8 cellular contexts compared by ENCODE assay signal in genomic region chr2:10832228-10832936, GRCh38. TPM values are rescaled to one million over a fixed set of nuclear protein-coding genes. Genes with fewer than 3 reads are reported as not detected.
DNase-seq lines count a peak whose midpoint lies in the region; ATAC-seq and TF ChIP-seq lines count a peak whose summit lies in the region.

No MANE protein-coding gene starts in this region.

- DNase-seq in GM19240 (ENCODE audit: insufficient read length, low spot score) (peak; percentile 53), NCI-H510A treated with DMSO at 0.1 percent for 48 hours (lab: John Stamatoyannopoulos, UW) (peak; percentile 94), coronary artery (ENCODE audit: low spot score) (no peak), right lobe of liver (peak; percentile 83 to 86 (median 85))
- peak; percentile 86 for DNase-seq in activated CD4-positive, alpha-beta T cell treated with anti-CD3 and anti-CD28 coated beads, Interleukin-2, amount 10 ng/mL, durations not matched to agents 7 days and 5 days
- peak; percentile 73 to 79 (median 74) for DNase-seq in stimulated activated CD4-positive, alpha-beta T cell treated with anti-CD3 and anti-CD28 coated beads, TNF-alpha, amount 100 ng/mL, for 24 hours (ENCODE audit: low read depth in 3 of 3)

- no peaks in the 10 kb centered on the region for H3K36me3 Mint-ChIP-seq in activated CD4-positive, alpha-beta T cell treated with anti-CD3 and anti-CD28 coated beads, Interleukin-2, amount 10 ng/mL, durations not matched to agents 7 days and 5 days (ENCODE audit: low read depth)

- H3K27me3 Mint-ChIP-seq in activated CD4-positive, alpha-beta T cell treated with anti-CD3 and anti-CD28 coated beads, Interleukin-2, amount 10 ng/mL, durations not matched to agents 7 days and 5 days = peaks cover 13% of the 10 kb centered on the region

- no peaks in the 10 kb centered on the region for H3K9me3 Mint-ChIP-seq in activated CD4-positive, alpha-beta T cell treated with anti-CD3 and anti-CD28 coated beads, Interleukin-2, amount 10 ng/mL, durations not matched to agents 7 days and 5 days

- H3K27ac Mint-ChIP-seq in activated CD4-positive, alpha-beta T cell treated with anti-CD3 and anti-CD28 coated beads, Interleukin-2, amount 10 ng/mL, durations not matched to agents 7 days and 5 days = peak overlapping the region; percentile 50

- TF ChIP-seq POLR2A in right lobe of liver (IDR thresholded peaks at IDR 0.05) = no peak

- H3K9ac ChIP-seq in BLaER1 = no peak overlapping the region; the same call in 1 of the 2 replicates

- H4K20me1 ChIP-seq in BLaER1 = no peaks in the 10 kb centered on the region

- H3K9me3 ChIP-seq in BLaER1 (no peaks in the 10 kb centered on the region), right lobe of liver (no peaks in the 10 kb centered on the region)

- WGBS in right lobe of liver (ENCODE audit: insufficient coverage, low coverage, low lambda C conversion rate, missing lambda C conversion rate) = under 1% methylated on average over 14 of the region's 27 CpGs

- H3K4me1 ChIP-seq in BLaER1 (peaks cover 86% of the 10 kb centered on the region), right lobe of liver (peaks cover 0 to 20% (median 11%) of the 10 kb centered on the region in 4 donors)

- H3K27me3 ChIP-seq in BLaER1 (no peaks in the 10 kb centered on the region), right lobe of liver (no peaks in the 10 kb centered on the region)

- POLR2A ChIA-PET in activated CD4-positive, alpha-beta T cell treated with anti-CD3 and anti-CD28 coated beads, Interleukin-2, amount 10 ng/mL, durations not matched to agents 7 days and 5 days (lab: Charles Lee) = interaction anchor here (0.5 kb wide), 2 partner anchors 272 to 709 kb away, joined by 3 read pairs; no protein-coding TSS in a partner anchor

- H3K36me3 ChIP-seq in BLaER1 = no peaks in the 10 kb centered on the region
- H3K36me3 ChIP-seq in right lobe of liver = no peaks in the 10 kb centered on the region

- H3K4me3 ChIP-seq in BLaER1 (no peak overlapping the region), coronary artery (no peak overlapping the region), right lobe of liver (no peak overlapping the region)

- peak overlapping the region; percentile 90 for H3K4me2 ChIP-seq in BLaER1

- ATAC-seq in HG03442 (IDR thresholded peaks at IDR 0.05; ENCODE audit: unreplicated experiment) = peak; percentile 73
- ATAC-seq in right lobe of liver = peak; percentile 76 to 79 (median 77)

- intact Hi-C loops in right lobe of liver (cut with DNase I) = no loop called here

- peak overlapping the region; percentile 24; the same call in 1 of the 2 replicates for H3K27ac ChIP-seq in BLaER1
- no peak overlapping the region for H3K27ac ChIP-seq in coronary artery
- no peak overlapping the region for H3K27ac ChIP-seq in right lobe of liver

- peaks cover 7% of the 10 kb centered on the region for H3K4me1 Mint-ChIP-seq in activated CD4-positive, alpha-beta T cell treated with anti-CD3 and anti-CD28 coated beads, Interleukin-2, amount 10 ng/mL, durations not matched to agents 7 days and 5 days

- TF ChIP-seq CTCF in coronary artery (IDR thresholded peaks at IDR 0.05) (peak; percentile 88), right lobe of liver (IDR thresholded peaks at IDR 0.05) (peak; percentile 86 to 100 (median 98))

- no peak overlapping the region for H3K4me3 Mint-ChIP-seq in activated CD4-positive, alpha-beta T cell treated with anti-CD3 and anti-CD28 coated beads, Interleukin-2, amount 10 ng/mL, durations not matched to agents 7 days and 5 days

- CTCF ChIA-PET in activated CD4-positive, alpha-beta T cell treated with anti-CD3 and anti-CD28 coated beads, Interleukin-2, amount 10 ng/mL, durations not matched to agents 7 days and 5 days (lab: Charles Lee) = interaction anchor here (0.5 to 4.5 kb wide), 25 partner anchors 9 to 1386 kb away, joined by 3 to 34 read pairs (median 4); a partner anchor contains a TSS

RNA-seq across cellular contexts. Expression of gene PDIA6, which starts 19.8 kb away (rescaled TPM):
- 100 to 1,000 TPM; 127 to 136 TPM for total RNA-seq in activated CD4-positive, alpha-beta T cell treated with anti-CD3 and anti-CD28 coated beads, Interleukin-2, amount 10 ng/mL, durations not matched to agents 7 days and 5 days
- total RNA-seq in right lobe of liver = 100 to 1,000 TPM; 141 to 232 (median 191) TPM
